Comparison of ENCODE assay signal across 17 cellular contexts in the genomic region with DNA sequence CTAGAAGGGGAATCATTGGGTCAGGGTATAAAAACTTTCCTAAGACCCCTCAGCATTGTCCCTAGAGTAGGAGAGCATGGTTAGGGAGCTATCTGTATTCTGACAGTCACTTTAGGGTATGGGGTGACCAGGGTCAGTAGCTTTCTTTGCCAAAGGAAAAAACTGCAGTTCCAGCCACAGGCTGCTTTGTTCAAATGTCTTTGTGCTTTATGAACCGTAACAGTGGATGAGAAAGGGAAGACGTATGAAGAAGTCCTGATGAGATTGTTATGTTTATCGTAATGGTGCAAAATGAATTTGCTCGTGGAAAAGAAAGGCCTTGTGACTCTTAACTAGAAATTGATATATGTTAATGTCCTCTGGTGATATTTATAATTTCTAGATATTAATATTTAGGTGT. TPM values are rescaled to one million over a fixed set of nuclear protein-coding genes. Genes with fewer than 3 reads are reported as not detected.
A peak's percentile ranks its signal among the peaks of the same experiment; 100 is the strongest.
DNase-seq lines count a peak whose midpoint lies in the region; ATAC-seq and TF ChIP-seq lines count a peak whose summit lies in the region.
"Had no signal": no experiment of that assay in that cellular context is flagged by ENCODE, and none has a peak within 500 bp of the region (broad histone marks: within the 10 kb centered on the region; RNA-seq: fewer than 3 reads in every experiment).

No MANE protein-coding gene starts in this region.

- no peaks in the 10 kb centered on the region for H3K27me3 Mint-ChIP-seq in mesothelial cell of epicardium (ENCODE audit: low read depth)
- H3K27me3 Mint-ChIP-seq: CD8-positive, alpha-beta memory T cell had no signal

- H3K4me3 Mint-ChIP-seq in mesothelial cell of epicardium, result no peak overlapping the region
- H3K4me3 Mint-ChIP-seq: CD8-positive, alpha-beta memory T cell; H9 had no signal

- ATAC-seq in GM18907 (IDR thresholded peaks at IDR 0.05; ENCODE audit: unreplicated experiment), result no peak
- no peak for ATAC-seq in GM18519 (IDR thresholded peaks at IDR 0.05; ENCODE audit: low FRiP score, unreplicated experiment)
- ATAC-seq: HepG2 had no signal

- peak overlapping the region; percentile 31 for H3K27ac Mint-ChIP-seq in mesothelial cell of epicardium
- H3K27ac Mint-ChIP-seq: H9 had no signal

- H3K9me3 Mint-ChIP-seq in mesothelial cell of epicardium, result no peaks in the 10 kb centered on the region
- H3K9me3 Mint-ChIP-seq: CD8-positive, alpha-beta memory T cell; H9 had no signal

- H3K27ac ChIP-seq in VCaP, result peak overlapping the region; percentile 99
- H3K27ac ChIP-seq: 22Rv1, BLaER1, GM23248 had no signal

- no peak for TF ChIP-seq CTCF in VCaP (conservative IDR thresholded peaks at IDR 0.05)
- no peak for TF ChIP-seq CTCF in mesothelial cell of epicardium (IDR thresholded peaks at IDR 0.05; ENCODE audit: unreplicated experiment)

- peaks cover 32% of the 10 kb centered on the region for H3K4me1 Mint-ChIP-seq in mesothelial cell of epicardium
- H3K4me1 Mint-ChIP-seq: CD8-positive, alpha-beta memory T cell had no signal

- DNase-seq in DMS79 (lab: John Stamatoyannopoulos, UW), result peak; percentile 4
- DNase-seq in mesothelial cell of epicardium (ENCODE audit: low spot score in 2 of 2, unreplicated experiment in 2 of 2), result no peak
- DNase-seq in renal cortical epithelial cell (ENCODE audit: low read depth), result peak; percentile 37
- no peak for DNase-seq in COLO829 (ENCODE audit: low spot score)
- DNase-seq in activated T-cell treated with anti-CD3 and anti-CD28 coated beads, Interleukin-2, amount 50 U/mL, for 48 hours, result no peak
- DNase-seq: AML-193; CD8-positive, alpha-beta memory T cell; DND-41; GDM1; GM23248; H9 had no signal

- H3K36me3 Mint-ChIP-seq in mesothelial cell of epicardium, result peaks cover 49% of the 10 kb centered on the region

RNA-seq across cellular contexts. Expression of a gene that starts 30.0 kb away (rescaled TPM):
- total RNA-seq in mesothelial cell of epicardium, result 63.6 to 74.4 TPM (median 67.0 TPM) in 3 replicates
- total RNA-seq in renal cortical epithelial cell, result 1.1 and 4.0 TPM in 2 replicates

Comparison
In these comparisons a context has a peak if more than half of its experiments do, and no peak if none do; other contexts are left out.
1. DNase-seq: peak in DMS79 (single experiment) and renal cortical epithelial cell (single experiment); none in mesothelial cell of epicardium (0 of 2), COLO829 (single experiment) and activated T-cell treated with anti-CD3 and anti-CD28 coated beads, Interleukin-2, amount 50 U/mL, for 48 hours (0 of 2).
2. RNA of a gene that starts 30.0 kb away (total RNA-seq): 63.6 to 74.4 TPM in mesothelial cell of epicardium; 1.1 to 4.0 TPM in renal cortical epithelial cell; every median in the first group is over 10 times any median in the second.